In genomic region chr6:30834643-30835042, GRCh38 we compare ENCODE assay signal across 13 cellular contexts. TPM values are rescaled to one million over a fixed set of nuclear protein-coding genes. Genes with fewer than 3 reads are reported as not detected.
DNase-seq lines count a peak whose midpoint lies in the region; ATAC-seq and TF ChIP-seq lines count a peak whose summit lies in the region.
"Had no signal": no experiment of that assay in that cellular context is flagged by ENCODE, and none has a peak within 500 bp of the region (broad histone marks: within the 10 kb centered on the region; RNA-seq: fewer than 3 reads in every experiment).

No MANE protein-coding gene starts in this region.

- ATAC-seq in natural killer cell (peak in 1 of 3 donors; percentile 73), T-helper 17 cell (peak; percentile 63), GM21528 (IDR thresholded peaks at IDR 0.05; ENCODE audit: low FRiP score, unreplicated experiment) (no peak)
- ATAC-seq in natural killer cell treated with Interleukin-12 subunit alpha and Interleukin-12 subunit beta and Interleukin-15 and Interleukin-18, amount 100 ng/mL, for 72 hours: no peak
- ATAC-seq in effector memory CD8-positive, alpha-beta T cell (replicated peaks): no peak
- ATAC-seq: foreskin keratinocyte, right cardiac atrium had no signal

- no peak for DNase-seq in natural killer cell
- no peak for DNase-seq in natural killer cell treated with Interleukin-12 subunit alpha and Interleukin-12 subunit beta and Interleukin-15 and Interleukin-18, amount 100 ng/mL, for 72 hours (ENCODE audit: low spot score)
- DNase-seq in T-helper 17 cell: no peak
- no peak for DNase-seq in effector memory CD8-positive, alpha-beta T cell
- DNase-seq in occipital lobe (lab: John Stamatoyannopoulos, UW): no peak
- DNase-seq in GM13976 (ENCODE audit: low spot score): no peak
- DNase-seq in stimulated activated CD4-positive, alpha-beta T cell treated with anti-CD3 and anti-CD28 coated beads, Interleukin-4, amount 100 ng/mL, for 4 hours: no peak
- DNase-seq: foreskin keratinocyte, NCI-H1092 treated with DMSO at 0.1 percent for 48 hours, right cardiac atrium, tibial artery had no signal

- H3K4me3 Mint-ChIP-seq in natural killer cell (peak overlapping the region; percentile 9), T-helper 17 cell (peak overlapping the region; percentile 67)
- H3K4me3 Mint-ChIP-seq in natural killer cell treated with Interleukin-12 subunit alpha and Interleukin-12 subunit beta and Interleukin-15 and Interleukin-18, amount 100 ng/mL, for 72 hours: no peak overlapping the region
- no peak overlapping the region for H3K4me3 Mint-ChIP-seq in effector memory CD8-positive, alpha-beta T cell

- no peaks in the 10 kb centered on the region for H3K9me3 Mint-ChIP-seq in natural killer cell
- H3K9me3 Mint-ChIP-seq in natural killer cell treated with Interleukin-12 subunit alpha and Interleukin-12 subunit beta and Interleukin-15 and Interleukin-18, amount 100 ng/mL, for 72 hours: no peaks in the 10 kb centered on the region
- no peaks in the 10 kb centered on the region for H3K9me3 Mint-ChIP-seq in effector memory CD8-positive, alpha-beta T cell

- H3K4me1 Mint-ChIP-seq in natural killer cell (peaks cover 6 to 36% of the 10 kb centered on the region in 2 donors), T-helper 17 cell (peaks cover 35% of the 10 kb centered on the region)
- H3K4me1 Mint-ChIP-seq in natural killer cell treated with Interleukin-12 subunit alpha and Interleukin-12 subunit beta and Interleukin-15 and Interleukin-18, amount 100 ng/mL, for 72 hours (ENCODE audit: low read depth in 2 of 2): peaks cover 35 to 45% of the 10 kb centered on the region in 2 donors
- H3K4me1 Mint-ChIP-seq in effector memory CD8-positive, alpha-beta T cell (ENCODE audit: low read depth in 2 of 2): peaks cover 10 to 26% of the 10 kb centered on the region in 2 donors

- H3K36me3 Mint-ChIP-seq in natural killer cell: no peaks in the 10 kb centered on the region
- no peaks in the 10 kb centered on the region for H3K36me3 Mint-ChIP-seq in natural killer cell treated with Interleukin-12 subunit alpha and Interleukin-12 subunit beta and Interleukin-15 and Interleukin-18, amount 100 ng/mL, for 72 hours
- H3K36me3 Mint-ChIP-seq in T-helper 17 cell (ENCODE audit: low read depth): peaks cover 3% of the 10 kb centered on the region
- H3K36me3 Mint-ChIP-seq in effector memory CD8-positive, alpha-beta T cell (ENCODE audit: insufficient read depth): no peaks in the 10 kb centered on the region

- no peaks in the 10 kb centered on the region for H3K9me3 ChIP-seq in T-helper 17 cell (ENCODE audit: control insufficient read depth, low read length, poor library complexity, severe bottlenecking)
- H3K9me3 ChIP-seq: HAP-1, tibial artery had no signal

- TF ChIP-seq CTCF in natural killer cell (IDR thresholded peaks at IDR 0.05) (no peak), GM13976 (IDR thresholded peaks at IDR 0.05; ENCODE audit: borderline replicate concordance, control extremely low read depth, extremely low read depth, insufficient read depth, missing control alignments) (no peak)

- in situ Hi-C loops in GM13976 (cut with MboI; ENCODE audit: low sequenced_read_pairs, unreplicated experiment): no loop called here

- H3K27me3 Mint-ChIP-seq in natural killer cell (ENCODE audit: low read depth in 2 of 2): peaks cover 0 to 14% of the 10 kb centered on the region in 2 donors
- no peaks in the 10 kb centered on the region for H3K27me3 Mint-ChIP-seq in natural killer cell treated with Interleukin-12 subunit alpha and Interleukin-12 subunit beta and Interleukin-15 and Interleukin-18, amount 100 ng/mL, for 72 hours
- no peaks in the 10 kb centered on the region for H3K27me3 Mint-ChIP-seq in T-helper 17 cell
- peaks cover 0 to 15% of the 10 kb centered on the region in 2 donors for H3K27me3 Mint-ChIP-seq in effector memory CD8-positive, alpha-beta T cell

- H3K27ac Mint-ChIP-seq in natural killer cell (peak overlapping the region in 1 of 2 donors; percentile 76), T-helper 17 cell (peak overlapping the region; percentile 81)
- peak overlapping the region in 1 of 2 donors; percentile 72 for H3K27ac Mint-ChIP-seq in natural killer cell treated with Interleukin-12 subunit alpha and Interleukin-12 subunit beta and Interleukin-15 and Interleukin-18, amount 100 ng/mL, for 72 hours
- H3K27ac Mint-ChIP-seq in effector memory CD8-positive, alpha-beta T cell: peak overlapping the region; percentile 29 to 73

- intact Hi-C loops in natural killer cell (cut with micrococcal nuclease): no loop called here

RNA-seq across cellular contexts. Expression of gene DDR1, which starts 49.7 kb away (rescaled TPM):
- 1 to 10 TPM; 2.6 to 7.4 (median 5.2) TPM for total RNA-seq in natural killer cell
- total RNA-seq in natural killer cell treated with Interleukin-12 subunit alpha and Interleukin-12 subunit beta and Interleukin-15 and Interleukin-18, amount 100 ng/mL, for 72 hours: 1 to 10 TPM; 2.9 to 7.4 TPM
- 1 to 10 TPM; 1.8 to 5.6 TPM for total RNA-seq in T-helper 17 cell
- total RNA-seq in occipital lobe: 108 TPM

Comparison
In these comparisons a context has a peak if more than half of its experiments do, and no peak if none do; other contexts are left out.
1. H3K4me3 Mint-ChIP-seq: peak in natural killer cell (single experiment) and T-helper 17 cell (single experiment); none in natural killer cell treated with Interleukin-12 subunit alpha and Interleukin-12 subunit beta and Interleukin-15 and Interleukin-18, amount 100 ng/mL, for 72 hours (single experiment) and effector memory CD8-positive, alpha-beta T cell (0 of 2).
2. RNA of gene DDR1, which starts 49.7 kb away (total RNA-seq): 108 TPM in occipital lobe (single experiment); 2.9 to 7.4 TPM in natural killer cell treated with Interleukin-12 subunit alpha and Interleukin-12 subunit beta and Interleukin-15 and Interleukin-18, amount 100 ng/mL, for 72 hours, 1.8 to 5.6 TPM in T-helper 17 cell and 2.6 to 7.4 TPM in natural killer cell; every median in the first group is over 10 times any median in the second.